21 cellular contexts compared by ENCODE assay signal in genomic region chr11:119332111-119332765, GRCh38. TPM values are rescaled to one million over a fixed set of nuclear protein-coding genes. Genes with fewer than 3 reads are reported as not detected.
A peak's percentile ranks its signal among the peaks of the same experiment; 100 is the strongest.
DNase-seq lines count a peak whose midpoint lies in the region; ATAC-seq, FAIRE-seq and TF ChIP-seq lines count a peak whose summit lies in the region.
"Had no signal": no experiment of that assay in that cellular context is flagged by ENCODE, and none has a peak within 500 bp of the region (broad histone marks: within the 10 kb centered on the region; RNA-seq: fewer than 3 reads in every experiment).

No MANE protein-coding gene starts in this region.

- no peak overlapping the region for H3K4me3 ChIP-seq in HepG2 (replicated peaks in 1 of 3; ENCODE audit: insufficient read depth in 1 of 3, low read depth in 2 of 3, low read length in 3 of 3)
- H3K4me3 ChIP-seq: adrenal gland, GM12878, heart right ventricle, lung, uterus had no signal

- POLR2A ChIA-PET in T-cell (lab: Charles Lee): interaction anchor here in 1 of 2 donors (0.7 kb wide), 1 partner anchor 18 kb away, joined by 3 read pairs; no protein-coding TSS in a partner anchor
- POLR2A ChIA-PET in HepG2 (lab: Yijun Ruan, JAX): interaction anchor here (1.1 kb wide), 1 partner anchor 14 kb away, joined by 3 read pairs; no protein-coding TSS in a partner anchor

- H3K36me3 Mint-ChIP-seq in activated naive CD4-positive, alpha-beta T cell treated with anti-CD3 and anti-CD28 coated beads, Interleukin-2, amount 50 U/mL, for 24 hours: no peaks in the 10 kb centered on the region
- H3K36me3 Mint-ChIP-seq in T-cell: peaks cover 3% of the 10 kb centered on the region
- H3K36me3 Mint-ChIP-seq in type B pancreatic cell: no peaks in the 10 kb centered on the region

- peaks cover 33% of the 10 kb centered on the region for H3K4me1 Mint-ChIP-seq in activated naive CD4-positive, alpha-beta T cell treated with anti-CD3 and anti-CD28 coated beads, Interleukin-2, amount 50 U/mL, for 24 hours
- peaks cover 19 to 34% (median 27%) of the 10 kb centered on the region in 3 donors for H3K4me1 Mint-ChIP-seq in T-cell
- H3K4me1 Mint-ChIP-seq in type B pancreatic cell (ENCODE audit: unreplicated experiment): peaks cover 28% of the 10 kb centered on the region

- H3K27me3 Mint-ChIP-seq in activated naive CD4-positive, alpha-beta T cell treated with anti-CD3 and anti-CD28 coated beads, Interleukin-2, amount 50 U/mL, for 24 hours: no peaks in the 10 kb centered on the region
- H3K27me3 Mint-ChIP-seq in T-cell: peaks cover 10 to 16% of the 10 kb centered on the region in 2 donors
- peaks cover 9% of the 10 kb centered on the region for H3K27me3 Mint-ChIP-seq in type B pancreatic cell

- H3K9me3 Mint-ChIP-seq in activated naive CD4-positive, alpha-beta T cell treated with anti-CD3 and anti-CD28 coated beads, Interleukin-2, amount 50 U/mL, for 24 hours: no peaks in the 10 kb centered on the region
- no peaks in the 10 kb centered on the region for H3K9me3 Mint-ChIP-seq in T-cell
- H3K9me3 Mint-ChIP-seq in type B pancreatic cell: no peaks in the 10 kb centered on the region

- H2AFZ ChIP-seq in HepG2 (ENCODE audit: low read length): peak overlapping the region; percentile 90

- H3K27ac Mint-ChIP-seq in activated naive CD4-positive, alpha-beta T cell treated with anti-CD3 and anti-CD28 coated beads, Interleukin-2, amount 50 U/mL, for 24 hours: no peak overlapping the region
- H3K27ac Mint-ChIP-seq in T-cell: peak overlapping the region in 1 of 2 donors; percentile 49
- no peak overlapping the region for H3K27ac Mint-ChIP-seq in type B pancreatic cell

- FAIRE-seq in HepG2 (lab: Jason Lieb, UNC): no peak
- FAIRE-seq: GM12878, islet of Langerhans had no signal

- intact Hi-C loops in HepG2 (cut with micrococcal nuclease; ENCODE audit: unreplicated experiment): loop anchor here (5.0 kb wide), 1 partner anchor 140 kb away; no protein-coding TSS in a partner anchor
- intact Hi-C loops in head of caudate nucleus (cut with DNase I): no loop called here

- H3K9me3 ChIP-seq in HepG2 (ENCODE audit: low read length): no peaks in the 10 kb centered on the region
- H3K9me3 ChIP-seq: adrenal gland, heart right ventricle, uterus had no signal

- H3K79me2 ChIP-seq in HepG2 (ENCODE audit: insufficient read depth, low read length): peaks cover 24% of the 10 kb centered on the region

- DNase-seq in activated naive CD4-positive, alpha-beta T cell treated with Interleukin-2 at 50 U/mL for 16 hours: no peak
- no peak for DNase-seq in T-cell
- no peak for DNase-seq in HepG2 (ENCODE audit: low spot score)
- no peak for DNase-seq in type B pancreatic cell (ENCODE audit: extremely low spot score, unreplicated experiment)
- no peak for DNase-seq in kidney tubule cell (ENCODE audit: low spot score)
- no peak for DNase-seq in head of caudate nucleus
- DNase-seq: activated CD4-positive, CD25-positive, alpha-beta regulatory T cell treated with anti-CD3 and anti-CD28 coated beads, Interleukin-2, amount 50 U/mL, for 72 hours; heart right ventricle; IMR-90; NCI-H1694 treated with DMSO at 0.1 percent for 48 hours; right cardiac atrium; T-helper 9 cell; uterus had no signal

- no TSS peak for BruUV-seq in HepG2 (replicated peaks; lab: Mats Ljungman, UMichigan)

- H3K9ac ChIP-seq in HepG2 (ENCODE audit: insufficient read depth, low read depth, low read length): no peak overlapping the region

- H4K20me1 ChIP-seq in HepG2 (ENCODE audit: insufficient read depth, low read length): no peaks in the 10 kb centered on the region

- CTCF ChIA-PET in T-cell (lab: Charles Lee): no interaction called here
- CTCF ChIA-PET in HepG2 (lab: Yijun Ruan, JAX; ENCODE audit: low intra/inter-chr PET ratio, low total read pairs): no interaction called here

- WGBS in HepG2 (ENCODE audit: low lambda C conversion rate): 59% methylated on average over 4 of the region's 4 CpGs

- H3K4me3 Mint-ChIP-seq in activated naive CD4-positive, alpha-beta T cell treated with anti-CD3 and anti-CD28 coated beads, Interleukin-2, amount 50 U/mL, for 24 hours: peak overlapping the region; percentile 98
- H3K4me3 Mint-ChIP-seq in T-cell (peak overlapping the region in 2 of 3 donors; percentile 93 to 99), type B pancreatic cell (peak overlapping the region; percentile 22)

- H3K36me3 ChIP-seq in HepG2 (replicated peaks in 1 of 2; ENCODE audit: control insufficient read depth in 1 of 2, insufficient read depth in 2 of 2, low read length in 2 of 2): peaks cover 8 to 14% of the 10 kb centered on the region in 2 experiments; a peak in 4 of 5 replicates
- H3K36me3 ChIP-seq: uterus had no signal

- TF ChIP-seq CTCF in HepG2 (CRISPR knock-in tag; IDR thresholded peaks at IDR 0.05): no peak
- TF ChIP-seq CTCF in type B pancreatic cell (conservative IDR thresholded peaks at IDR 0.05): no peak

- TF ChIP-seq EP300 in HepG2 (IDR thresholded peaks at IDR 0.05; ENCODE audit: low read depth in 2 of 2, low read length in 2 of 2) (no peak), HepG2 (CRISPR knock-in tag; IDR thresholded peaks at IDR 0.05; ENCODE audit: borderline replicate concordance) (no peak)

- TF ChIP-seq RAD21 in HepG2 (CRISPR knock-in tag; IDR thresholded peaks at IDR 0.05): no peak

- in situ Hi-C loops in HepG2 (cut with HindIII; ENCODE audit: extremely low pct_ligation_motif_present, low pct_unique_long_range_greater_than_20kb): loop anchor here (10.0 kb wide), 1 partner anchor 143 kb away; no protein-coding TSS in a partner anchor

- H3K4me1 ChIP-seq in HepG2 (ENCODE audit: insufficient read depth, low read length): peaks cover 38% of the 10 kb centered on the region

- no peak overlapping the region for H3K27ac ChIP-seq in HepG2 (ENCODE audit: extremely low read length, insufficient read depth, low read length)
- H3K27ac ChIP-seq: adrenal gland, heart right ventricle, uterus had no signal

- 0 out of 2 replicates have a peak overlapping the region, but pooled peaks have one; percentile 5 for H3K4me2 ChIP-seq in HepG2 (ENCODE audit: low read depth, low read length)

- no peaks in the 10 kb centered on the region; a peak in 1 of 5 replicates for H3K27me3 ChIP-seq in HepG2 (ENCODE audit: control insufficient read depth in 1 of 2, insufficient read depth in 2 of 2, low read length in 2 of 2)
- H3K27me3 ChIP-seq: adrenal gland, uterus had no signal

- ATAC-seq in T-cell (replicated peaks in 1 of 4) (no peak), HepG2 (no peak), HG03457 (IDR thresholded peaks at IDR 0.05; ENCODE audit: unreplicated experiment) (no peak)
- ATAC-seq: GM12878, heart right ventricle, right cardiac atrium, Right ventricle myocardium inferior had no signal

- TF ChIP-seq POLR2A in HepG2 (IDR thresholded peaks at IDR 0.05; ENCODE audit: insufficient read depth in 1 of 2, low read depth in 2 of 2, low read length in 2 of 2): no peak

RNA-seq across cellular contexts. Expression of gene RNF26, which starts 2.1 kb away (rescaled TPM):
- 10 to 100 TPM; 18.4 to 21.4 (median 20.3) TPM for total RNA-seq in T-cell
- 11.9 and 20.8 TPM in 2 replicates for total RNA-seq in HepG2 (2016; rRNA removed; fragmentation: Illumina TruSeq; extraction: Trizol)
- 5.1 and 5.5 TPM in 2 replicates for total RNA-seq in HepG2 (2016; cell fraction: cytosol; rRNA removed; fragmentation: Illumina TruSeq; extraction: Trizol; ENCODE audit: low read depth)
- 11.0 and 17.9 TPM in 2 replicates for total RNA-seq in HepG2 (2016; cell fraction: insoluble cytoplasmic fraction; rRNA removed; fragmentation: Illumina TruSeq; extraction: Trizol)
- 25.7 and 27.9 TPM in 2 replicates for total RNA-seq in HepG2 (2016; cell fraction: membrane; rRNA removed; fragmentation: Illumina TruSeq; extraction: Trizol)
- total RNA-seq in HepG2 (2016; cell fraction: nucleus; rRNA removed; fragmentation: Illumina TruSeq; extraction: Trizol): 16.9 and 17.9 TPM in 2 replicates
- 26.3 and 28.8 TPM in 2 replicates for polyA plus RNA-seq in HepG2 (2011; rRNA removed)
- 33.9 and 41.8 TPM in 2 replicates for polyA plus RNA-seq in HepG2 (2011; cell fraction: cytosol; rRNA removed)
- polyA plus RNA-seq in HepG2 (2011; cell fraction: nucleus; rRNA removed): 21.0 and 21.5 TPM in 2 replicates
- 29.6 and 32.1 TPM in 2 replicates for polyA plus RNA-seq in HepG2 (2012)
- polyA plus RNA-seq in HepG2 (2016; cell fraction: cytosol; fragmentation: Illumina TruSeq; extraction: Trizol; ENCODE audit: low read depth): 16.4 and 19.4 TPM in 2 replicates
- 51.2 and 62.2 TPM in 2 replicates for polyA plus RNA-seq in HepG2 (2016; cell fraction: insoluble cytoplasmic fraction; fragmentation: Illumina TruSeq; extraction: Trizol; ENCODE audit: low read depth)
- polyA plus RNA-seq in HepG2 (2016; cell fraction: membrane; fragmentation: Illumina TruSeq; extraction: Trizol; ENCODE audit: low read depth): 61.9 and 66.3 TPM in 2 replicates
- 50.4 and 51.8 TPM in 2 replicates for polyA plus RNA-seq in HepG2 (2016; cell fraction: nucleus; fragmentation: Illumina TruSeq; extraction: Trizol; ENCODE audit: insufficient read depth, low read depth)
- polyA minus RNA-seq in HepG2 (2011; rRNA and poly(A)+ RNA removed; ENCODE audit: low replicate concordance): 92.7 and 163 TPM in 2 replicates
- polyA minus RNA-seq in HepG2 (2011; cell fraction: cytosol; rRNA and poly(A)+ RNA removed): 34.6 and 35.6 TPM in 2 replicates
- 16.9 and 21.8 TPM in 2 replicates for polyA minus RNA-seq in HepG2 (2011; cell fraction: nucleus; rRNA and poly(A)+ RNA removed)
- total RNA-seq in type B pancreatic cell (ENCODE audit: low replicate concordance): 40.3 and 45.6 TPM in 2 replicates

RNA-seq across cellular contexts. Expression of gene C1QTNF5, which starts 8.4 kb away (rescaled TPM):
- total RNA-seq in T-cell: not detected
- 0.77 and 1.2 TPM in 2 replicates for total RNA-seq in HepG2 (2016; rRNA removed; fragmentation: Illumina TruSeq; extraction: Trizol)
- total RNA-seq in HepG2 (2016; cell fraction: cytosol; rRNA removed; fragmentation: Illumina TruSeq; extraction: Trizol; ENCODE audit: low read depth): 0.26 and 0.40 TPM in 2 replicates
- 0.76 and 0.78 TPM in 2 replicates for total RNA-seq in HepG2 (2016; cell fraction: insoluble cytoplasmic fraction; rRNA removed; fragmentation: Illumina TruSeq; extraction: Trizol)
- total RNA-seq in HepG2 (2016; cell fraction: membrane; rRNA removed; fragmentation: Illumina TruSeq; extraction: Trizol): 0.28 and 0.45 TPM in 2 replicates
- 0.47 and 0.91 TPM in 2 replicates for total RNA-seq in HepG2 (2016; cell fraction: nucleus; rRNA removed; fragmentation: Illumina TruSeq; extraction: Trizol)
- 0.86 TPM in 2 replicates for polyA plus RNA-seq in HepG2 (2011; rRNA removed)
- 0.91 and 1.1 TPM in 2 replicates for polyA plus RNA-seq in HepG2 (2011; cell fraction: cytosol; rRNA removed)
- polyA plus RNA-seq in HepG2 (2011; cell fraction: nucleus; rRNA removed): 0.96 and 1.1 TPM in 2 replicates
- polyA plus RNA-seq in HepG2 (2012): 0.19 and 0.53 TPM in 2 replicates
- polyA plus RNA-seq in HepG2 (2016; cell fraction: cytosol; fragmentation: Illumina TruSeq; extraction: Trizol; ENCODE audit: low read depth): 0.25 and 0.45 TPM in 2 replicates
- polyA plus RNA-seq in HepG2 (2016; cell fraction: insoluble cytoplasmic fraction; fragmentation: Illumina TruSeq; extraction: Trizol; ENCODE audit: low read depth): 0.39 and 0.53 TPM in 2 replicates
- polyA plus RNA-seq in HepG2 (2016; cell fraction: membrane; fragmentation: Illumina TruSeq; extraction: Trizol; ENCODE audit: low read depth): 0.16 and 0.49 TPM in 2 replicates
- 1.1 and 1.6 TPM in 2 replicates for polyA plus RNA-seq in HepG2 (2016; cell fraction: nucleus; fragmentation: Illumina TruSeq; extraction: Trizol; ENCODE audit: insufficient read depth, low read depth)
- polyA minus RNA-seq in HepG2 (2011; rRNA and poly(A)+ RNA removed; ENCODE audit: low replicate concordance): 0.94 TPM in 1 of 2 replicates, not detected in the other
- not detected in 2 replicates for polyA minus RNA-seq in HepG2 (2011; cell fraction: cytosol; rRNA and poly(A)+ RNA removed)
- polyA minus RNA-seq in HepG2 (2011; cell fraction: nucleus; rRNA and poly(A)+ RNA removed): not detected in 2 replicates
- total RNA-seq in type B pancreatic cell (ENCODE audit: low replicate concordance): 2.0 and 4.0 TPM in 2 replicates
- total RNA-seq: GM12878 had no signal
- polyA plus RNA-seq: GM12878 had no signal

RNA-seq across cellular contexts. Expression of gene MFRP, which starts 14.3 kb away (rescaled TPM):
- total RNA-seq in T-cell: not detected
- total RNA-seq in HepG2 (2016; rRNA removed; fragmentation: Illumina TruSeq; extraction: Trizol): not detected in 2 replicates
- total RNA-seq in HepG2 (2016; cell fraction: cytosol; rRNA removed; fragmentation: Illumina TruSeq; extraction: Trizol; ENCODE audit: low read depth): not detected in 2 replicates
- not detected in 2 replicates for total RNA-seq in HepG2 (2016; cell fraction: insoluble cytoplasmic fraction; rRNA removed; fragmentation: Illumina TruSeq; extraction: Trizol)
- total RNA-seq in HepG2 (2016; cell fraction: membrane; rRNA removed; fragmentation: Illumina TruSeq; extraction: Trizol): not detected in 2 replicates
- total RNA-seq in HepG2 (2016; cell fraction: nucleus; rRNA removed; fragmentation: Illumina TruSeq; extraction: Trizol): not detected in 2 replicates
- not detected in 2 replicates for polyA plus RNA-seq in HepG2 (2011; rRNA removed)
- not detected in 2 replicates for polyA plus RNA-seq in HepG2 (2011; cell fraction: cytosol; rRNA removed)
- not detected in 2 replicates for polyA plus RNA-seq in HepG2 (2011; cell fraction: nucleus; rRNA removed)
- not detected in 2 replicates for polyA plus RNA-seq in HepG2 (2012)
- not detected in 2 replicates for polyA plus RNA-seq in HepG2 (2016; cell fraction: cytosol; fragmentation: Illumina TruSeq; extraction: Trizol; ENCODE audit: low read depth)
- not detected in 2 replicates for polyA plus RNA-seq in HepG2 (2016; cell fraction: insoluble cytoplasmic fraction; fragmentation: Illumina TruSeq; extraction: Trizol; ENCODE audit: low read depth)
- polyA plus RNA-seq in HepG2 (2016; cell fraction: membrane; fragmentation: Illumina TruSeq; extraction: Trizol; ENCODE audit: low read depth): not detected in 2 replicates
- not detected in 2 replicates for polyA plus RNA-seq in HepG2 (2016; cell fraction: nucleus; fragmentation: Illumina TruSeq; extraction: Trizol; ENCODE audit: insufficient read depth, low read depth)
- not detected in 2 replicates for polyA minus RNA-seq in HepG2 (2011; rRNA and poly(A)+ RNA removed; ENCODE audit: low replicate concordance)
- not detected in 2 replicates for polyA minus RNA-seq in HepG2 (2011; cell fraction: cytosol; rRNA and poly(A)+ RNA removed)
- polyA minus RNA-seq in HepG2 (2011; cell fraction: nucleus; rRNA and poly(A)+ RNA removed): not detected in 2 replicates
- not detected in 2 replicates for total RNA-seq in type B pancreatic cell (ENCODE audit: low replicate concordance)
- total RNA-seq: cardiac septum, GM12878, heart right ventricle, IMR-90, lung, Right ventricle myocardium inferior had no signal
- polyA plus RNA-seq: adrenal gland, GM12878, IMR-90, lung had no signal

RNA-seq across cellular contexts. Expression of gene MCAM, which starts 15.3 kb away (rescaled TPM):
- total RNA-seq in T-cell (10 to 100 TPM in 1 of 5 donors, 1 to 10 TPM in 1, under 1 TPM in 3; 0.50 to 10.2 (median 0.76) TPM), HepG2 (2016; rRNA removed; fragmentation: Illumina TruSeq; extraction: Trizol) (5.9 and 15.2 TPM in 2 replicates), type B pancreatic cell (ENCODE audit: low replicate concordance) (3.0 and 10.3 TPM in 2 replicates)
- 0.97 and 1.4 TPM in 2 replicates for total RNA-seq in HepG2 (2016; cell fraction: cytosol; rRNA removed; fragmentation: Illumina TruSeq; extraction: Trizol; ENCODE audit: low read depth)
- 5.2 and 13.8 TPM in 2 replicates for total RNA-seq in HepG2 (2016; cell fraction: insoluble cytoplasmic fraction; rRNA removed; fragmentation: Illumina TruSeq; extraction: Trizol)
- total RNA-seq in HepG2 (2016; cell fraction: membrane; rRNA removed; fragmentation: Illumina TruSeq; extraction: Trizol): 2.5 and 3.3 TPM in 2 replicates
- total RNA-seq in HepG2 (2016; cell fraction: nucleus; rRNA removed; fragmentation: Illumina TruSeq; extraction: Trizol): 13.7 and 14.4 TPM in 2 replicates
- 12.1 and 18.6 TPM in 2 replicates for polyA plus RNA-seq in HepG2 (2011; rRNA removed)
- 33.4 and 50.2 TPM in 2 replicates for polyA plus RNA-seq in HepG2 (2011; cell fraction: cytosol; rRNA removed)
- polyA plus RNA-seq in HepG2 (2011; cell fraction: nucleus; rRNA removed): 24.8 and 27.5 TPM in 2 replicates
- 4.0 and 15.6 TPM in 2 replicates for polyA plus RNA-seq in HepG2 (2012)
- 0.68 and 0.83 TPM in 2 replicates for polyA plus RNA-seq in HepG2 (2016; cell fraction: cytosol; fragmentation: Illumina TruSeq; extraction: Trizol; ENCODE audit: low read depth)
- polyA plus RNA-seq in HepG2 (2016; cell fraction: insoluble cytoplasmic fraction; fragmentation: Illumina TruSeq; extraction: Trizol; ENCODE audit: low read depth): 3.9 and 5.4 TPM in 2 replicates
- 1.1 and 2.3 TPM in 2 replicates for polyA plus RNA-seq in HepG2 (2016; cell fraction: membrane; fragmentation: Illumina TruSeq; extraction: Trizol; ENCODE audit: low read depth)
- polyA plus RNA-seq in HepG2 (2016; cell fraction: nucleus; fragmentation: Illumina TruSeq; extraction: Trizol; ENCODE audit: insufficient read depth, low read depth): 18.8 and 20.4 TPM in 2 replicates
- polyA minus RNA-seq in HepG2 (2011; rRNA and poly(A)+ RNA removed; ENCODE audit: low replicate concordance): 29.9 and 104 TPM in 2 replicates
- 14.3 and 15.4 TPM in 2 replicates for polyA minus RNA-seq in HepG2 (2011; cell fraction: cytosol; rRNA and poly(A)+ RNA removed)
- polyA minus RNA-seq in HepG2 (2011; cell fraction: nucleus; rRNA and poly(A)+ RNA removed): 13.8 and 15.8 TPM in 2 replicates

RNA-seq across cellular contexts. Expression of gene USP2, which starts 49.3 kb away (rescaled TPM):
- total RNA-seq in T-cell (1 to 10 TPM in 1 of 5 donors, under 1 TPM in 4; 0.13 to 3.2 (median 0.44) TPM), HepG2 (2016; rRNA removed; fragmentation: Illumina TruSeq; extraction: Trizol) (6.0 and 7.2 TPM in 2 replicates), type B pancreatic cell (ENCODE audit: low replicate concordance) (7.4 and 8.2 TPM in 2 replicates)
- 1.1 and 1.7 TPM in 2 replicates for total RNA-seq in HepG2 (2016; cell fraction: cytosol; rRNA removed; fragmentation: Illumina TruSeq; extraction: Trizol; ENCODE audit: low read depth)
- 6.5 and 7.1 TPM in 2 replicates for total RNA-seq in HepG2 (2016; cell fraction: insoluble cytoplasmic fraction; rRNA removed; fragmentation: Illumina TruSeq; extraction: Trizol)
- 5.7 and 5.9 TPM in 2 replicates for total RNA-seq in HepG2 (2016; cell fraction: membrane; rRNA removed; fragmentation: Illumina TruSeq; extraction: Trizol)
- total RNA-seq in HepG2 (2016; cell fraction: nucleus; rRNA removed; fragmentation: Illumina TruSeq; extraction: Trizol): 5.8 and 7.8 TPM in 2 replicates
- 2.5 and 3.2 TPM in 2 replicates for polyA plus RNA-seq in HepG2 (2011; rRNA removed)
- polyA plus RNA-seq in HepG2 (2011; cell fraction: cytosol; rRNA removed): 2.2 TPM in 2 replicates
- 4.4 and 4.7 TPM in 2 replicates for polyA plus RNA-seq in HepG2 (2011; cell fraction: nucleus; rRNA removed)
- polyA plus RNA-seq in HepG2 (2012): 2.5 and 3.0 TPM in 2 replicates
- polyA plus RNA-seq in HepG2 (2016; cell fraction: cytosol; fragmentation: Illumina TruSeq; extraction: Trizol; ENCODE audit: low read depth): 1.1 and 1.3 TPM in 2 replicates
- polyA plus RNA-seq in HepG2 (2016; cell fraction: insoluble cytoplasmic fraction; fragmentation: Illumina TruSeq; extraction: Trizol; ENCODE audit: low read depth): 7.6 and 11.3 TPM in 2 replicates
- polyA plus RNA-seq in HepG2 (2016; cell fraction: membrane; fragmentation: Illumina TruSeq; extraction: Trizol; ENCODE audit: low read depth): 4.1 and 4.2 TPM in 2 replicates
- 22.1 and 23.0 TPM in 2 replicates for polyA plus RNA-seq in HepG2 (2016; cell fraction: nucleus; fragmentation: Illumina TruSeq; extraction: Trizol; ENCODE audit: insufficient read depth, low read depth)
- polyA minus RNA-seq in HepG2 (2011; rRNA and poly(A)+ RNA removed; ENCODE audit: low replicate concordance): 5.4 and 5.9 TPM in 2 replicates
- 4.0 and 5.4 TPM in 2 replicates for polyA minus RNA-seq in HepG2 (2011; cell fraction: cytosol; rRNA and poly(A)+ RNA removed)
- polyA minus RNA-seq in HepG2 (2011; cell fraction: nucleus; rRNA and poly(A)+ RNA removed): 2.4 and 5.7 TPM in 2 replicates

Comparison
In these comparisons a context has a peak if more than half of its experiments do, and no peak if none do; other contexts are left out.
1. H3K4me3 Mint-ChIP-seq: peak in every context shown above with its lines; median percentile 98 in activated naive CD4-positive, alpha-beta T cell treated with anti-CD3 and anti-CD28 coated beads, Interleukin-2, amount 50 U/mL, for 24 hours; 96 in T-cell; 22 in type B pancreatic cell.